Comparison of ENCODE assay signal across 8 cellular contexts in the genomic region with DNA sequence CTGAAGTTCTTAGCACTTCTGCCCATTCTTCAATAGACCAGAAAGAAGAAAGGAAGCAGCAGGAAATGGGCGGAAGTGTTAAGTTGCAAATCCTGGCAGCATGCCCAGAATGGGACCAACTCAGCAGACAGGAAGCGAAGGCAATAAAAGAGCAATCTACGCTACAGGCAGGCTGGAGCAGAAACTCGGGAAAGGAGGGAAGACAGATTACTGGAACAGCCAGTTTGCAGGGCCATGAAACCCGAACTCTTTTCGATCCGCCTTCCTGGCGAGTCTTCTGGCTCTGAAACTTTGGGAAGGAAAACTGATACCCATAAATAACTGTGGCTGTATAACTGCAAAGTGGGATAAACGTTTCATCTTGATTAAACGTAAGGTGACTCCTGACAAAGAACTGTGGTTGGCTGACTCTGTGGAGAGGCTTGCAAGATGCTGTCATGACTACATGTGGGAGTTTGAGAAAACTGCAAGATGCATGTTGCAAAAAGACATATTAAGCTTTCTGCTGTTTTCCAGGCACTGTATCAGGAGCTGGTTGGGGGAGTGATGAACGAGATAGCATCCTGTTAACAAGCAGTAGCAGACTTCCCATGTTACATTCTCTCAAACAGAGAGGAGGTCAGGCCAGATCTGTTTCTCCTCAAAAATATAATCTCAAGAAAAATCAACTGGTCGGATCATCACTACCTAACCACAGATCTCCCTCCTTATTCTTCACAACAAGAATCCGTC.
DNase-seq lines count a peak whose midpoint lies in the region; FAIRE-seq and TF ChIP-seq lines count a peak whose summit lies in the region.

No MANE protein-coding gene starts in this region.

- peak overlapping the region; percentile 7 for H3K4me2 ChIP-seq in parathyroid adenoma (ENCODE audit: low read length)

- H3K4me3 ChIP-seq in fibroblast of pulmonary artery (replicated peaks; ENCODE audit: low read depth, low read length) (no peak overlapping the region), parathyroid adenoma (ENCODE audit: low read depth, low read length) (no peak overlapping the region)

- no peak overlapping the region for H3K27ac ChIP-seq in parathyroid adenoma

- H3K4me1 ChIP-seq in parathyroid adenoma: no peaks in the 10 kb centered on the region

- no peak overlapping the region for H3K9ac ChIP-seq in parathyroid adenoma

- no peaks in the 10 kb centered on the region for H3K79me2 ChIP-seq in parathyroid adenoma

- H3K36me3 ChIP-seq in parathyroid adenoma (ENCODE audit: control insufficient read depth, insufficient read depth, low read length): no peaks in the 10 kb centered on the region

- no peak overlapping the region for H2AFZ ChIP-seq in parathyroid adenoma

- no peak for TF ChIP-seq CTCF in fibroblast of pulmonary artery (IDR thresholded peaks at IDR 0.05; ENCODE audit: low read length, missing control alignments)
- TF ChIP-seq CTCF in parathyroid adenoma (IDR thresholded peaks at IDR 0.05): no peak
- no peak for TF ChIP-seq CTCF in D721Med (IDR thresholded peaks at IDR 0.05; ENCODE audit: insufficient read depth, missing control alignments)

- no peaks in the 10 kb centered on the region for H3K27me3 ChIP-seq in parathyroid adenoma (ENCODE audit: control insufficient read depth, insufficient read depth, low read length)

- FAIRE-seq in D721Med (lab: Jason Lieb, UNC): no peak

- DNase-seq in SIG-M5 treated with dmso at 0.1 percent for 504 hours (lab: John Stamatoyannopoulos, UW; ENCODE audit: unreplicated experiment) (peak; percentile 1), SIG-M5 (lab: John Stamatoyannopoulos, UW) (no peak), NCI-H524 (lab: John Stamatoyannopoulos, UW) (peak; percentile 52 to 91), fibroblast of pulmonary artery (ENCODE audit: low read depth) (peak; percentile 96), ureter (ENCODE audit: low spot score) (peak; percentile 71), D721Med (ENCODE audit: insufficient read length, low spot score) (no peak)
- peak; percentile 69 for DNase-seq in activated CD8-positive, alpha-beta memory T cell treated with anti-CD3 and anti-CD28 coated beads, Interleukin-2, amount 50 U/mL, for 48 hours

- H3K9me3 ChIP-seq in parathyroid adenoma (ENCODE audit: control insufficient read depth, low read length): no peaks in the 10 kb centered on the region

Comparison
In these comparisons a context has a peak if more than half of its experiments do, and no peak if none do; other contexts are left out.
1. DNase-seq: peak in SIG-M5 treated with dmso at 0.1 percent for 504 hours (single experiment), NCI-H524 (2 of 2), activated CD8-positive, alpha-beta memory T cell treated with anti-CD3 and anti-CD28 coated beads, Interleukin-2, amount 50 U/mL, for 48 hours (single experiment), fibroblast of pulmonary artery (single experiment) and ureter (single experiment); none in SIG-M5 (single experiment) and D721Med (single experiment).